Comparison of ENCODE assay signal across 18 cellular contexts in genomic region chr16:12583237-12583897, GRCh38.
"Had no signal": no experiment of that assay in that cellular context is flagged by ENCODE, and none has a peak within 500 bp of the region (broad histone marks: within the 10 kb centered on the region; RNA-seq: fewer than 3 reads in every experiment).

No MANE protein-coding gene starts in this region.

- ATAC-seq: foreskin keratinocyte; left colon; mucosa of descending colon; naive thymus-derived CD8-positive, alpha-beta T cell had no signal

- H3K9me3 Mint-ChIP-seq: immature natural killer cell, type B pancreatic cell had no signal

- H3K27me3 Mint-ChIP-seq: type B pancreatic cell had no signal

- H3K27ac ChIP-seq: foreskin keratinocyte, right atrium auricular region, stomach, thyroid gland had no signal

- H3K36me3 ChIP-seq: right atrium auricular region, stomach, thyroid gland had no signal

- H3K4me3 Mint-ChIP-seq: immature natural killer cell; naive thymus-derived CD8-positive, alpha-beta T cell; type B pancreatic cell had no signal

- H3K4me1 ChIP-seq: foreskin keratinocyte, right atrium auricular region, stomach, thyroid gland had no signal

- H3K9me3 ChIP-seq: mucosa of descending colon, right atrium auricular region, stomach, thyroid gland had no signal

- H3K4me1 Mint-ChIP-seq: immature natural killer cell had no signal

- H3K36me3 Mint-ChIP-seq: immature natural killer cell; naive thymus-derived CD8-positive, alpha-beta T cell; type B pancreatic cell had no signal

- H3K4me3 ChIP-seq: mucosa of descending colon, right atrium auricular region, stomach, thyroid gland had no signal

- H3K27ac Mint-ChIP-seq: immature natural killer cell; naive thymus-derived CD8-positive, alpha-beta T cell; type B pancreatic cell had no signal

- DNase-seq: cerebellar nuclear complex; dermis blood vessel endothelial cell; erythroblast; foreskin keratinocyte; immature natural killer cell; kidney; left colon; mucosa of descending colon; naive thymus-derived CD8-positive, alpha-beta T cell; stimulated activated CD4-positive, alpha-beta T cell treated with anti-CD3 and anti-CD28 coated beads, Interleukin-15, amount 100 ng/mL, for 24 hours; stimulated activated CD4-positive, alpha-beta T cell treated with anti-CD3 and anti-CD28 coated beads, Interleukin-1b, Interleukin-23, amount 100 ng/mL, for 48 hours; stimulated activated CD4-positive, alpha-beta T cell treated with anti-CD3 and anti-CD28 coated beads, Interleukin-4, amount 100 ng/mL, for 24 hours; stimulated activated naive CD4-positive, alpha-beta T cell; stomach; substantia nigra; thyroid gland had no signal

- H3K27me3 ChIP-seq: foreskin keratinocyte, right atrium auricular region, stomach, thyroid gland had no signal
